8 cellular contexts compared by ENCODE assay signal in genomic region chrX:11533211-11533651, GRCh38.
DNase-seq lines count a peak whose midpoint lies in the region; ATAC-seq and TF ChIP-seq lines count a peak whose summit lies in the region.

No MANE protein-coding gene starts in this region.

- no peak overlapping the region for H3K4me3 ChIP-seq in fibroblast of the aortic adventitia (ENCODE audit: low read depth, low read length)

- TF ChIP-seq CTCF in CD14-positive monocyte (IDR thresholded peaks at IDR 0.05) (peak; percentile 87), fibroblast of the aortic adventitia (IDR thresholded peaks at IDR 0.05; ENCODE audit: insufficient read depth, low read length) (peak; percentile 60), omental fat pad (IDR thresholded peaks at IDR 0.05) (peak in 2 of 3 donors; percentile 65 to 82)

- peaks cover 0 to 2% (median 0%) of the 10 kb centered on the region in 3 donors for H3K27me3 Mint-ChIP-seq in CD14-positive monocyte (ENCODE audit: low read depth in 3 of 3)

- no peak overlapping the region for H3K4me3 Mint-ChIP-seq in CD14-positive monocyte

- no peaks in the 10 kb centered on the region for H3K4me1 Mint-ChIP-seq in CD14-positive monocyte

- H3K27ac Mint-ChIP-seq in CD14-positive monocyte: no peak overlapping the region

- H3K36me3 Mint-ChIP-seq in CD14-positive monocyte: no peaks in the 10 kb centered on the region

- H3K9me3 Mint-ChIP-seq in CD14-positive monocyte: peaks cover 0 to 2% (median 0%) of the 10 kb centered on the region in 7 donors

- DNase-seq in CD14-positive monocyte (ENCODE audit: low spot score) (no peak), NCI-H1930 (lab: John Stamatoyannopoulos, UW) (peak; percentile 44 to 68), SW480 (ENCODE audit: low spot score) (peak; percentile 89), fibroblast of the aortic adventitia (ENCODE audit: low read depth) (peak; percentile 91), omental fat pad (ENCODE audit: low spot score) (no peak)
- DNase-seq in stimulated activated CD8-positive, alpha-beta memory T cell treated with anti-CD3 and anti-CD28 coated beads, Interleukin-4, amount 100 ng/mL, for 48 hours: no peak

- ATAC-seq in GM18867 (IDR thresholded peaks at IDR 0.05; ENCODE audit: unreplicated experiment) (peak; percentile 81), HG03025 (IDR thresholded peaks at IDR 0.05; ENCODE audit: low FRiP score, unreplicated experiment) (peak; percentile 94), omental fat pad (ENCODE audit: low FRiP score) (peak; percentile 75)

- intact Hi-C loops in CD14-positive monocyte (cut with micrococcal nuclease): loop anchor here (5.0 to 10.0 kb wide), 2 partner anchors 239 to 388 kb away; no protein-coding TSS in a partner anchor

Comparison
In these comparisons a context has a peak if more than half of its experiments do, and no peak if none do; other contexts are left out.
1. DNase-seq: peak in NCI-H1930 (2 of 2), SW480 (single experiment) and fibroblast of the aortic adventitia (single experiment); none in CD14-positive monocyte (single experiment), omental fat pad (single experiment) and stimulated activated CD8-positive, alpha-beta memory T cell treated with anti-CD3 and anti-CD28 coated beads, Interleukin-4, amount 100 ng/mL, for 48 hours (single experiment).
2. Peak in every context shown above with its lines, with median percentiles within 50 percentile points of each other: CTCF ChIP-seq and ATAC-seq.